10 cellular contexts compared by ENCODE assay signal in genomic region chr2:84782717-84783442, GRCh38.
A peak's percentile ranks its signal among the peaks of the same experiment; 100 is the strongest.
DNase-seq lines count a peak whose midpoint lies in the region; ATAC-seq and TF ChIP-seq lines count a peak whose summit lies in the region.
"Had no signal": no experiment of that assay in that cellular context is flagged by ENCODE, and none has a peak within 500 bp of the region (broad histone marks: within the 10 kb centered on the region; RNA-seq: fewer than 3 reads in every experiment).

No MANE protein-coding gene starts in this region.

- H3K4me3 ChIP-seq in CD8-positive, alpha-beta memory T cell (ENCODE audit: low read length): peak overlapping the region; percentile 12
- no peak overlapping the region for H3K4me3 ChIP-seq in HCT116 (replicated peaks in 1 of 2; ENCODE audit: low read depth in 1 of 2, low read length in 2 of 2)
- H3K4me3 ChIP-seq in lung: no peak overlapping the region
- H3K4me3 ChIP-seq in dorsolateral prefrontal cortex: no peak overlapping the region
- no peak overlapping the region for H3K4me3 ChIP-seq in adrenal gland
- H3K4me3 ChIP-seq: gastroesophageal sphincter had no signal

- WGBS in lung, 2 donors: 44 to 70% methylated on average over 1 of the region's 1 CpG
- WGBS in adrenal gland, 4 donors: 52 to 72% (median 67%) methylated on average over 1 of the region's 1 CpG

- no peak overlapping the region for H3K4me2 ChIP-seq in HCT116 (ENCODE audit: low read length)

- peaks cover 0 to 19% (median 5%) of the 10 kb centered on the region in 5 donors for H3K9me3 Mint-ChIP-seq in CD8-positive, alpha-beta memory T cell
- peaks cover 18% of the 10 kb centered on the region for H3K9me3 Mint-ChIP-seq in activated CD8-positive, alpha-beta T cell treated with anti-CD3 and anti-CD28 coated beads for 36 hours
- H3K9me3 Mint-ChIP-seq: WTC11 had no signal

- no peaks in the 10 kb centered on the region for H3K36me3 ChIP-seq in CD8-positive, alpha-beta memory T cell (ENCODE audit: insufficient read depth, low read length)
- H3K36me3 ChIP-seq in HCT116 (ENCODE audit: control insufficient read depth in 1 of 2, insufficient read depth in 2 of 2, low read length in 2 of 2) (no peaks in the 10 kb centered on the region), lung (ENCODE audit: control insufficient read depth in 2 of 2, insufficient read depth in 2 of 2, low read length in 2 of 2) (no peaks in the 10 kb centered on the region), adrenal gland (replicated peaks in 1 of 2) (no peaks in the 10 kb centered on the region)
- H3K36me3 ChIP-seq: gastroesophageal sphincter had no signal

- H3K79me2 ChIP-seq in HCT116 (ENCODE audit: insufficient read depth, low read length): no peaks in the 10 kb centered on the region

- POLR2A ChIA-PET in CD8-positive, alpha-beta memory T cell (lab: Charles Lee): interaction anchor here (0.6 to 1.6 kb wide), 4 partner anchors 42 to 99 kb away, joined by 3 to 8 read pairs (median 3); no protein-coding TSS in a partner anchor
- POLR2A ChIA-PET in HCT116 (lab: Charles Lee): no interaction called here
- POLR2A ChIA-PET in activated CD8-positive, alpha-beta T cell treated with anti-CD3 and anti-CD28 coated beads for 36 hours (lab: Charles Lee): interaction anchor here (0.7 to 1.8 kb wide), 4 partner anchors 10 to 546 kb away, joined by 3 to 9 read pairs (median 3); no protein-coding TSS in a partner anchor

- CTCF ChIA-PET in CD8-positive, alpha-beta memory T cell (lab: Charles Lee): interaction anchor here (0.8 to 3.8 kb wide), 5 partner anchors 39 to 157 kb away, joined by 3 to 20 read pairs (median 3); no protein-coding TSS in a partner anchor
- CTCF ChIA-PET in HCT116 (lab: Charles Lee): no interaction called here
- CTCF ChIA-PET in activated CD8-positive, alpha-beta T cell treated with anti-CD3 and anti-CD28 coated beads for 36 hours (lab: Charles Lee): interaction anchor here (0.7 to 2.3 kb wide), 5 partner anchors 13 to 143 kb away, joined by 3 to 8 read pairs (median 4); no protein-coding TSS in a partner anchor

- no peak for ATAC-seq in HCT116
- ATAC-seq in activated CD8-positive, alpha-beta T cell treated with anti-CD3 and anti-CD28 coated beads for 36 hours: peak; percentile 76
- ATAC-seq in lung (ENCODE audit: insufficient read depth, low FRiP score): peak; percentile 15
- no peak for ATAC-seq in GM19397 (IDR thresholded peaks at IDR 0.05; ENCODE audit: unreplicated experiment)
- ATAC-seq: gastroesophageal sphincter had no signal

- peaks cover 70% of the 10 kb centered on the region for H3K4me1 ChIP-seq in CD8-positive, alpha-beta memory T cell (ENCODE audit: insufficient read depth, low read length)
- H3K4me1 ChIP-seq in HCT116 (ENCODE audit: control insufficient read depth in 1 of 2, insufficient read depth in 2 of 2, low read length in 2 of 2) (peaks cover 2 to 13% of the 10 kb centered on the region in 2 experiments; a peak in 2 of 4 replicates), lung (ENCODE audit: control insufficient read depth in 2 of 2, insufficient read depth in 2 of 2, low read length in 2 of 2) (no peaks in the 10 kb centered on the region), adrenal gland (replicated peaks in 1 of 2) (no peaks in the 10 kb centered on the region)
- H3K4me1 ChIP-seq: gastroesophageal sphincter had no signal

- TF ChIP-seq POLR2A in HCT116 (IDR thresholded peaks at IDR 0.05; ENCODE audit: borderline replicate concordance, extremely low read depth, insufficient read depth, insufficient read length) (no peak), adrenal gland (IDR thresholded peaks at IDR 0.05) (no peak)

- peak overlapping the region; percentile 57 to 82 (median 74) for H3K4me3 Mint-ChIP-seq in CD8-positive, alpha-beta memory T cell
- H3K4me3 Mint-ChIP-seq in activated CD8-positive, alpha-beta T cell treated with anti-CD3 and anti-CD28 coated beads for 36 hours: peak overlapping the region; percentile 36
- H3K4me3 Mint-ChIP-seq: WTC11 had no signal

- TF ChIP-seq RAD21 in HCT116 (IDR thresholded peaks at IDR 0.05; ENCODE audit: low read depth): no peak

- intact Hi-C loops in HCT116 (cut with micrococcal nuclease): no loop called here
- intact Hi-C loops in activated CD8-positive, alpha-beta T cell treated with anti-CD3 and anti-CD28 coated beads for 36 hours (cut with micrococcal nuclease): loop anchor here (1.0 to 10.0 kb wide), 2 partner anchors 34 to 62 kb away; no protein-coding TSS in a partner anchor
- intact Hi-C loops in dorsolateral prefrontal cortex (cut with DNase I): no loop called here
- intact Hi-C loops in adrenal gland (cut with DNase I): no loop called here

- no peaks in the 10 kb centered on the region for H4K20me1 ChIP-seq in HCT116 (ENCODE audit: insufficient read depth)

- H3K9me2 ChIP-seq in HCT116 (ENCODE audit: insufficient read depth): no peaks in the 10 kb centered on the region

- peaks cover 77 to 85% (median 80%) of the 10 kb centered on the region in 3 donors for H3K4me1 Mint-ChIP-seq in CD8-positive, alpha-beta memory T cell
- peaks cover 68% of the 10 kb centered on the region for H3K4me1 Mint-ChIP-seq in activated CD8-positive, alpha-beta T cell treated with anti-CD3 and anti-CD28 coated beads for 36 hours (ENCODE audit: low read depth)

- H2AFZ ChIP-seq in HCT116 (ENCODE audit: low read depth, low read length, poor library complexity, severe bottlenecking): peak overlapping the region; percentile 93

- H3K27ac ChIP-seq in CD8-positive, alpha-beta memory T cell (ENCODE audit: low read depth, low read length): peak overlapping the region; percentile 48
- H3K27ac ChIP-seq in HCT116 (ENCODE audit: low read depth, low read length) (no peak overlapping the region), lung (ENCODE audit: low read depth in 1 of 2, low read length in 1 of 2) (no peak overlapping the region), dorsolateral prefrontal cortex (no peak overlapping the region), adrenal gland (no peak overlapping the region)
- H3K27ac ChIP-seq: gastroesophageal sphincter had no signal

- peaks cover 0 to 2% of the 10 kb centered on the region in 2 donors for H3K27me3 Mint-ChIP-seq in CD8-positive, alpha-beta memory T cell
- H3K27me3 Mint-ChIP-seq in activated CD8-positive, alpha-beta T cell treated with anti-CD3 and anti-CD28 coated beads for 36 hours: no peaks in the 10 kb centered on the region

- RAD21 ChIA-PET in HCT116 (lab: Charles Lee; ENCODE audit: low non-redundant PET in 1 of 2, low total read pairs in 2 of 2, uncharacterized antibody in 2 of 2, unreplicated experiment in 2 of 2): no interaction called here

- H3K27me3 ChIP-seq in CD8-positive, alpha-beta memory T cell (ENCODE audit: insufficient read depth, low read length, poor library complexity, severe bottlenecking): no peaks in the 10 kb centered on the region
- H3K27me3 ChIP-seq in HCT116 (ENCODE audit: insufficient read depth, low read length) (no peaks in the 10 kb centered on the region), lung (ENCODE audit: control insufficient read depth, insufficient read depth) (no peaks in the 10 kb centered on the region), dorsolateral prefrontal cortex (no peaks in the 10 kb centered on the region), adrenal gland (no peaks in the 10 kb centered on the region)
- H3K27me3 ChIP-seq: gastroesophageal sphincter had no signal

- TF ChIP-seq CTCF in HCT116 (IDR thresholded peaks at IDR 0.05 in 2 of 3, conservative IDR thresholded peaks at IDR 0.05 in 1 of 3; ENCODE audit: borderline replicate concordance in 1 of 3, insufficient read depth in 1 of 3, low read depth in 2 of 3, low read length in 2 of 3): no peak
- no peak for TF ChIP-seq CTCF in activated CD8-positive, alpha-beta T cell treated with anti-CD3 and anti-CD28 coated beads for 36 hours (IDR thresholded peaks at IDR 0.05)
- TF ChIP-seq CTCF in lung (IDR thresholded peaks at IDR 0.05; ENCODE audit: control extremely low read depth, extremely low read depth): no peak
- TF ChIP-seq CTCF in dorsolateral prefrontal cortex (IDR thresholded peaks at IDR 0.05 in 54 of 56, conservative IDR thresholded peaks at IDR 0.05 in 2 of 56; ENCODE audit: low read depth in 1 of 56, partially characterized antibody in 56 of 56): no peak
- no peak for TF ChIP-seq CTCF in adrenal gland (IDR thresholded peaks at IDR 0.05)

- H3K9ac ChIP-seq in HCT116 (ENCODE audit: low read length): no peak overlapping the region

- BruUV-seq in HCT116 (replicated peaks; lab: Mats Ljungman, UMichigan): no TSS peak

- H3K36me3 Mint-ChIP-seq in CD8-positive, alpha-beta memory T cell: peaks cover 0 to 43% (median 2%) of the 10 kb centered on the region in 3 donors
- peaks cover 9% of the 10 kb centered on the region for H3K36me3 Mint-ChIP-seq in activated CD8-positive, alpha-beta T cell treated with anti-CD3 and anti-CD28 coated beads for 36 hours (ENCODE audit: low read depth)
- H3K36me3 Mint-ChIP-seq: WTC11 had no signal

- H3K9me3 ChIP-seq in CD8-positive, alpha-beta memory T cell (ENCODE audit: low read length): peaks cover 5% of the 10 kb centered on the region
- no peaks in the 10 kb centered on the region for H3K9me3 ChIP-seq in HCT116 (ENCODE audit: control insufficient read depth in 1 of 2, insufficient read depth in 1 of 2, low read depth in 1 of 2, low read length in 2 of 2)
- H3K9me3 ChIP-seq in lung (ENCODE audit: control insufficient read depth in 2 of 2, insufficient read depth in 1 of 2, low read length in 1 of 2): peaks cover 3 to 4% of the 10 kb centered on the region in 2 donors
- H3K9me3 ChIP-seq in adrenal gland (replicated peaks in 1 of 3): no peaks in the 10 kb centered on the region
- H3K9me3 ChIP-seq: gastroesophageal sphincter had no signal

- DNase-seq in CD8-positive, alpha-beta memory T cell: peak; percentile 12 to 80 (median 71)
- DNase-seq in HCT116 (ENCODE audit: low read depth, low spot score) (no peak), lung (ENCODE audit: low spot score) (no peak), dorsolateral prefrontal cortex (no peak), HuH-7.5 (ENCODE audit: low spot score) (no peak), adrenal gland (no peak)
- peak; percentile 62 for DNase-seq in activated CD8-positive, alpha-beta T cell treated with anti-CD3 and anti-CD28 coated beads for 36 hours

- H3K27ac Mint-ChIP-seq in CD8-positive, alpha-beta memory T cell: peak overlapping the region; percentile 82 to 98 (median 92)
- H3K27ac Mint-ChIP-seq in activated CD8-positive, alpha-beta T cell treated with anti-CD3 and anti-CD28 coated beads for 36 hours: peak overlapping the region; percentile 90
- H3K27ac Mint-ChIP-seq: WTC11 had no signal

TF ChIP-seq in HCT116, 20 proteins besides CTCF, POLR2A, EP300 and RAD21 (continues in another document):
- no peak for TF ChIP-seq SIN3A (IDR thresholded peaks at IDR 0.05; ENCODE audit: low read depth)
- no peak for TF ChIP-seq TCF7L2 (IDR thresholded peaks at IDR 0.05; ENCODE audit: borderline replicate concordance, extremely low read depth, insufficient read depth, insufficient read length)
- TF ChIP-seq POLR2AphosphoS5 (IDR thresholded peaks at IDR 0.05; ENCODE audit: low read depth, low read length): no peak
- no peak for TF ChIP-seq EZH2phosphoT487 (IDR thresholded peaks at IDR 0.05; ENCODE audit: borderline replicate concordance)
- no peak for TF ChIP-seq ELF1 (IDR thresholded peaks at IDR 0.05; ENCODE audit: borderline replicate concordance, low read depth)
- TF ChIP-seq SP1 (IDR thresholded peaks at IDR 0.05; ENCODE audit: low read depth): no peak
- TF ChIP-seq YY1 (IDR thresholded peaks at IDR 0.05; ENCODE audit: extremely low read depth, insufficient replicate concordance, low read depth, low read length): no peak
- TF ChIP-seq ZFX (IDR thresholded peaks at IDR 0.05): no peak

Comparison
In these comparisons a context has a peak if more than half of its experiments do, and no peak if none do; other contexts are left out.
1. DNase-seq: peak in CD8-positive, alpha-beta memory T cell (5 of 5) and activated CD8-positive, alpha-beta T cell treated with anti-CD3 and anti-CD28 coated beads for 36 hours (single experiment); none in HCT116 (single experiment), lung (single experiment), dorsolateral prefrontal cortex (0 of 10), HuH-7.5 (single experiment) and adrenal gland (0 of 7).
2. ATAC-seq: peak in activated CD8-positive, alpha-beta T cell treated with anti-CD3 and anti-CD28 coated beads for 36 hours (single experiment) and lung (single experiment); none in HCT116 (single experiment) and GM19397 (single experiment).